ENCODE assay signal across 34 cellular contexts in genomic region chr7:154578351-154578750, GRCh38.
"Had no signal": no experiment of that assay in that cellular context is flagged by ENCODE, and none has a peak within 500 bp of the region (broad histone marks: within the 10 kb centered on the region; RNA-seq: fewer than 3 reads in every experiment).

No MANE protein-coding gene starts in this region.

- H3K27me3 ChIP-seq: Peyer's patch had no signal

- H3K27ac Mint-ChIP-seq: activated B cell treated with CpG ODN at 0.5 μM for 24 hours; activated CD4-positive, alpha-beta memory T cell treated with anti-CD3 and anti-CD28 coated beads for 36 hours; activated naive CD8-positive, alpha-beta T cell treated with anti-CD3 and anti-CD28 coated beads for 36 hours; brain had no signal

- H3K4me1 ChIP-seq: Peyer's patch had no signal

- FAIRE-seq: bronchial epithelial cell, K562 had no signal

- H3K27ac ChIP-seq: Peyer's patch, RWPE1, VCaP had no signal

- H3K9me3 Mint-ChIP-seq: activated B cell treated with CpG ODN at 0.5 μM for 24 hours; activated naive CD8-positive, alpha-beta T cell treated with anti-CD3 and anti-CD28 coated beads for 36 hours had no signal

- H3K36me3 Mint-ChIP-seq: activated CD4-positive, alpha-beta memory T cell treated with anti-CD3 and anti-CD28 coated beads for 36 hours; activated naive CD8-positive, alpha-beta T cell treated with anti-CD3 and anti-CD28 coated beads for 36 hours; brain had no signal

- DNase-seq: activated B cell treated with CpG ODN at 0.5 μM for 24 hours; activated CD4-positive, alpha-beta memory T cell treated with anti-CD3 and anti-CD28 coated beads for 36 hours; activated CD4-positive, alpha-beta T cell treated with anti-CD3 and anti-CD28 coated beads for 4 hours; activated CD4-positive, alpha-beta T cell treated with anti-CD3 and anti-CD28 coated beads, Interleukin-2, amount 50 U/mL, for 1 hour; activated CD4-positive, CD25-positive, alpha-beta regulatory T cell treated with anti-CD3 and anti-CD28 coated beads, Interleukin-2, amount 50 U/mL, for 72 hours; activated CD8-positive, alpha-beta memory T cell treated with anti-CD3 and anti-CD28 coated beads, Interleukin-2, amount 50 U/mL, for 4 hours; activated effector memory CD4-positive, alpha-beta T cell treated with anti-CD3 and anti-CD28 coated beads, Interleukin-2, amount 50 U/mL, for 16 hours; activated naive CD4-positive, alpha-beta T cell; activated naive CD4-positive, alpha-beta T cell treated with anti-CD3 and anti-CD28 coated beads, Interleukin-2, amount 50 U/mL, for 16 hours; activated naive CD8-positive, alpha-beta T cell treated with anti-CD3 and anti-CD28 coated beads for 36 hours; activated T-cell treated with anti-CD3 and anti-CD28 coated beads for 4 hours; activated T-cell treated with anti-CD3 and anti-CD28 coated beads, Interleukin-2, amount 50 U/mL, for 48 hours; amniotic stem cell; aorta; NCI-H146; NCI-H187; NCI-H2029 treated with DMSO at 0.1 percent for 48 hours; NCI-H2107; NCI-H2171; NCI-H510A; NCI-H526; NK-92 treated with Interleukin-12 subunit alpha and Interleukin-12 subunit beta, amount 100 ng/mL, for 24 hours; PC-3; Peyer's patch; SW 1271; T-helper 1 cell; T-helper 2 cell; T-helper 9 cell had no signal

- H3K4me3 Mint-ChIP-seq: activated B cell treated with CpG ODN at 0.5 μM for 24 hours; activated CD4-positive, alpha-beta memory T cell treated with anti-CD3 and anti-CD28 coated beads for 36 hours; activated naive CD8-positive, alpha-beta T cell treated with anti-CD3 and anti-CD28 coated beads for 36 hours; brain had no signal

- H3K36me3 ChIP-seq: Peyer's patch had no signal

- H3K9me3 ChIP-seq: Peyer's patch had no signal

- ATAC-seq: K562, PC-3, Right ventricle myocardium inferior had no signal

- H3K4me3 ChIP-seq: K562, Peyer's patch had no signal

- H3K27me3 Mint-ChIP-seq: activated B cell treated with CpG ODN at 0.5 μM for 24 hours; activated CD4-positive, alpha-beta memory T cell treated with anti-CD3 and anti-CD28 coated beads for 36 hours had no signal

- H3K4me1 Mint-ChIP-seq: activated B cell treated with CpG ODN at 0.5 μM for 24 hours; activated naive CD8-positive, alpha-beta T cell treated with anti-CD3 and anti-CD28 coated beads for 36 hours had no signal
